In genomic region chr1:24548070-24548469, GRCh38 we compare ENCODE assay signal across 36 cellular contexts. TPM values are rescaled to one million over a fixed set of nuclear protein-coding genes. Genes with fewer than 3 reads are reported as not detected.
"Had no signal": no experiment of that assay in that cellular context is flagged by ENCODE, and none has a peak within 500 bp of the region (broad histone marks: within the 10 kb centered on the region; RNA-seq: fewer than 3 reads in every experiment).

No MANE protein-coding gene starts in this region.

- H3K9me3 ChIP-seq: adrenal gland, body of pancreas, breast epithelium, MG63 had no signal

- H3K9me3 Mint-ChIP-seq: activated CD4-positive, alpha-beta T cell treated with anti-CD3 and anti-CD28 coated beads, Interleukin-2, amount 10 ng/mL, durations not matched to agents 7 days and 5 days; activated naive CD4-positive, alpha-beta T cell treated with anti-CD3 and anti-CD28 coated beads for 36 hours; activated naive CD4-positive, alpha-beta T cell treated with anti-CD3 and anti-CD28 coated beads, Interleukin-2, amount 50 U/mL, for 72 hours; activated T-cell treated with anti-CD3 and anti-CD28 coated beads, Interleukin-2, amount 50 U/mL, for 4 hours; activated T-helper 1 cell treated with anti-CD3 and anti-CD28 coated beads, Interleukin-12 subunit alpha, Interleukin-12 subunit beta, Interleukin-2, Interleukin-4 antibody, amounts not matched to agents 30 ng/mL and 10 ng/mL and 1 ng/mL, durations not matched to agents 14 hours and 24 hours and 36 hours had no signal

- ATAC-seq: activated CD8-positive, alpha-beta T cell treated with anti-CD3 and anti-CD28 coated beads, Interleukin-2, amount 10 ng/mL, durations not matched to agents 7 days and 5 days; activated naive CD4-positive, alpha-beta T cell treated with anti-CD3 and anti-CD28 coated beads, Interleukin-2, amount 50 U/mL, for 72 hours; activated T-cell treated with anti-CD3 and anti-CD28 coated beads, Interleukin-2, amount 50 U/mL, for 4 hours; body of pancreas; Right ventricle myocardium inferior; SK-N-SH treated with all-trans-retinoic acid at 6 μM for 48 hours had no signal

- H2AFZ ChIP-seq: PC-9 had no signal

- H3K4me3 Mint-ChIP-seq: activated CD4-positive, alpha-beta T cell treated with anti-CD3 and anti-CD28 coated beads, Interleukin-2, amount 10 ng/mL, durations not matched to agents 7 days and 5 days; activated CD8-positive, alpha-beta T cell treated with anti-CD3 and anti-CD28 coated beads, Interleukin-2, amount 10 ng/mL, durations not matched to agents 7 days and 5 days; activated naive CD4-positive, alpha-beta T cell treated with anti-CD3 and anti-CD28 coated beads for 36 hours; activated T-cell treated with anti-CD3 and anti-CD28 coated beads, Interleukin-2, amount 50 U/mL, for 4 hours; activated T-helper 1 cell treated with anti-CD3 and anti-CD28 coated beads, Interleukin-12 subunit alpha, Interleukin-12 subunit beta, Interleukin-2, Interleukin-4 antibody, amounts not matched to agents 30 ng/mL and 10 ng/mL and 1 ng/mL, durations not matched to agents 14 hours and 24 hours and 36 hours had no signal

- H3K36me3 Mint-ChIP-seq: activated naive CD4-positive, alpha-beta T cell treated with anti-CD3 and anti-CD28 coated beads, Interleukin-2, amount 50 U/mL, for 72 hours had no signal

- H3K4me3 ChIP-seq: adrenal gland, body of pancreas, breast epithelium, MG63, PC-9 had no signal

- DNase-seq: activated CD4-positive, alpha-beta T cell treated with anti-CD3 and anti-CD28 coated beads, Interleukin-2, amount 10 ng/mL, durations not matched to agents 7 days and 5 days; activated CD4-positive, alpha-beta T cell treated with anti-CD3 and anti-CD28 coated beads, Interleukin-2, amount 50 U/mL, for 48 hours; activated CD8-positive, alpha-beta T cell treated with anti-CD3 and anti-CD28 coated beads, Interleukin-2, amount 10 ng/mL, durations not matched to agents 7 days and 5 days; activated gamma-delta T cell treated with Interleukin-2 at 50 U/mL for 16 hours; activated naive CD4-positive, alpha-beta T cell treated with anti-CD3 and anti-CD28 coated beads for 36 hours; activated T-cell treated with anti-CD3 and anti-CD28 coated beads, Interleukin-2, amount 50 U/mL, for 4 hours; adrenal gland; body of pancreas; cerebellar nuclear complex; MG63; NCI-H1092; NCI-H1436 treated with DMSO at 0.1 percent for 48 hours; NCI-H187; NCI-H2029 treated with DMSO at 0.1 percent for 48 hours; NCI-H2107; NCI-H2171; NCI-H510A; NCI-H526; NCI-H748 treated with DMSO at 0.1 percent for 48 hours; NK-92 treated with Interleukin-12 subunit alpha and Interleukin-12 subunit beta, amount 100 ng/mL, for 24 hours; PC-9; SIG-M5; SW 1271; T-helper 1 cell; T-helper 2 cell; T-helper 9 cell had no signal

- H3K4me1 ChIP-seq: adrenal gland, breast epithelium had no signal

- H3K4me2 ChIP-seq: PC-9 had no signal

- H3K27ac ChIP-seq: adrenal gland, body of pancreas, breast epithelium, PC-9, RWPE1, VCaP had no signal

- H3K36me3 ChIP-seq: adrenal gland, breast epithelium, MG63 had no signal

- H3K27me3 ChIP-seq: body of pancreas, breast epithelium had no signal

- H3K27ac Mint-ChIP-seq: activated CD4-positive, alpha-beta T cell treated with anti-CD3 and anti-CD28 coated beads, Interleukin-2, amount 10 ng/mL, durations not matched to agents 7 days and 5 days; activated CD8-positive, alpha-beta T cell treated with anti-CD3 and anti-CD28 coated beads, Interleukin-2, amount 10 ng/mL, durations not matched to agents 7 days and 5 days; activated naive CD4-positive, alpha-beta T cell treated with anti-CD3 and anti-CD28 coated beads for 36 hours; activated naive CD4-positive, alpha-beta T cell treated with anti-CD3 and anti-CD28 coated beads, Interleukin-2, amount 50 U/mL, for 72 hours; activated T-helper 1 cell treated with anti-CD3 and anti-CD28 coated beads, Interleukin-12 subunit alpha, Interleukin-12 subunit beta, Interleukin-2, Interleukin-4 antibody, amounts not matched to agents 30 ng/mL and 10 ng/mL and 1 ng/mL, durations not matched to agents 14 hours and 24 hours and 36 hours had no signal

RNA-seq across cellular contexts. Expression of gene NCMAP, which starts 7.8 kb away (rescaled TPM):
- total RNA-seq: activated CD4-positive, alpha-beta T cell treated with anti-CD3 and anti-CD28 coated beads, Interleukin-2, amount 10 ng/mL, durations not matched to agents 7 days and 5 days; activated T-helper 1 cell treated with anti-CD3 and anti-CD28 coated beads, Interleukin-12 subunit alpha, Interleukin-12 subunit beta, Interleukin-2, Interleukin-4 antibody, amounts not matched to agents 30 ng/mL and 10 ng/mL and 1 ng/mL, durations not matched to agents 14 hours and 24 hours and 36 hours; astrocyte; cardiac septum; SK-MEL-5 had no signal
